In the genomic region with DNA sequence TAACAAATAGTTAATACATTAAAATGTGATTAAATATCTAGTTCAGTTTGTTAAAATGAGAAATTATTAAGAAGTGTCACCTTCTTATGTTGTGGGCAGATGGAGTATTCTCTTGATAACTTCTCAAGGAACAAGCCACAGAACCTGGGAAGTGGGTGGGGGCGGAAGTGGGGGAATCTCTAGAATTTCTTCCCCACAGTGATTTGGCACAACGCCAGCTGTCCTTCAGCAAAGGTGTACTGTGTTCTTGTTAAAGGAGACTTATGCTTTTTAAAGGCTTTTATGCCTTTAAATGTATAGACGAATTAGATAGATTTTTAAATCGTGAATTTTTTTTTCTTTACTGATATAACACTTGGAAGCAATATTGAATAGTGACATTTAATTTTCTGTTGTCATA, we compare ENCODE assay signal across 13 cellular contexts. TPM values are rescaled to one million over a fixed set of nuclear protein-coding genes. Genes with fewer than 3 reads are reported as not detected.
DNase-seq lines count a peak whose midpoint lies in the region; ATAC-seq and TF ChIP-seq lines count a peak whose summit lies in the region.
"Had no signal": no experiment of that assay in that cellular context is flagged by ENCODE, and none has a peak within 500 bp of the region (broad histone marks: within the 10 kb centered on the region; RNA-seq: fewer than 3 reads in every experiment).

No MANE protein-coding gene starts in this region.

- TF ChIP-seq CTCF in activated CD8-positive, alpha-beta T cell treated with anti-CD3 and anti-CD28 coated beads for 36 hours (IDR thresholded peaks at IDR 0.05) = no peak
- no peak for TF ChIP-seq CTCF in sigmoid colon (IDR thresholded peaks at IDR 0.05)

- no peak overlapping the region for H3K27ac Mint-ChIP-seq in activated T-helper 1 cell treated with anti-CD3 and anti-CD28 coated beads, Interleukin-12 subunit alpha, Interleukin-12 subunit beta, Interleukin-2, Interleukin-4 antibody, amounts not matched to agents 30 ng/mL and 10 ng/mL and 1 ng/mL, durations not matched to agents 14 hours and 24 hours and 36 hours
- no peak overlapping the region for H3K27ac Mint-ChIP-seq in activated CD8-positive, alpha-beta T cell treated with anti-CD3 and anti-CD28 coated beads for 36 hours

- peaks cover 4% of the 10 kb centered on the region for H3K4me1 Mint-ChIP-seq in activated T-helper 1 cell treated with anti-CD3 and anti-CD28 coated beads, Interleukin-12 subunit alpha, Interleukin-12 subunit beta, Interleukin-2, Interleukin-4 antibody, amounts not matched to agents 30 ng/mL and 10 ng/mL and 1 ng/mL, durations not matched to agents 14 hours and 24 hours and 36 hours (ENCODE audit: low read depth)
- H3K4me1 Mint-ChIP-seq in activated CD8-positive, alpha-beta T cell treated with anti-CD3 and anti-CD28 coated beads for 36 hours (ENCODE audit: low read depth) = peaks cover 6% of the 10 kb centered on the region

- no peaks in the 10 kb centered on the region for H3K9me3 Mint-ChIP-seq in activated T-helper 1 cell treated with anti-CD3 and anti-CD28 coated beads, Interleukin-12 subunit alpha, Interleukin-12 subunit beta, Interleukin-2, Interleukin-4 antibody, amounts not matched to agents 30 ng/mL and 10 ng/mL and 1 ng/mL, durations not matched to agents 14 hours and 24 hours and 36 hours
- H3K9me3 Mint-ChIP-seq in activated CD8-positive, alpha-beta T cell treated with anti-CD3 and anti-CD28 coated beads for 36 hours = no peaks in the 10 kb centered on the region

- intact Hi-C loops in activated T-helper 1 cell treated with anti-CD3 and anti-CD28 coated beads, Interleukin-12 subunit alpha, Interleukin-12 subunit beta, Interleukin-2, Interleukin-4 antibody, amounts not matched to agents 30 ng/mL and 10 ng/mL and 1 ng/mL, durations not matched to agents 14 hours and 24 hours and 36 hours (cut with micrococcal nuclease) = no loop called here
- intact Hi-C loops in activated CD8-positive, alpha-beta T cell treated with anti-CD3 and anti-CD28 coated beads for 36 hours (cut with micrococcal nuclease) = no loop called here
- intact Hi-C loops in sigmoid colon (cut with DNase I) = no loop called here

- no peaks in the 10 kb centered on the region for H3K9me3 ChIP-seq in sigmoid colon

- no peaks in the 10 kb centered on the region for H3K27me3 Mint-ChIP-seq in activated T-helper 1 cell treated with anti-CD3 and anti-CD28 coated beads, Interleukin-12 subunit alpha, Interleukin-12 subunit beta, Interleukin-2, Interleukin-4 antibody, amounts not matched to agents 30 ng/mL and 10 ng/mL and 1 ng/mL, durations not matched to agents 14 hours and 24 hours and 36 hours (ENCODE audit: insufficient read depth)
- H3K27me3 Mint-ChIP-seq in activated CD8-positive, alpha-beta T cell treated with anti-CD3 and anti-CD28 coated beads for 36 hours = no peaks in the 10 kb centered on the region

- no peak for TF ChIP-seq POLR2A in sigmoid colon (IDR thresholded peaks at IDR 0.05)

- no peaks in the 10 kb centered on the region for H3K27me3 ChIP-seq in sigmoid colon

- TF ChIP-seq EP300 in sigmoid colon (IDR thresholded peaks at IDR 0.05) = no peak

- no peak overlapping the region for H3K4me3 Mint-ChIP-seq in activated T-helper 1 cell treated with anti-CD3 and anti-CD28 coated beads, Interleukin-12 subunit alpha, Interleukin-12 subunit beta, Interleukin-2, Interleukin-4 antibody, amounts not matched to agents 30 ng/mL and 10 ng/mL and 1 ng/mL, durations not matched to agents 14 hours and 24 hours and 36 hours
- H3K4me3 Mint-ChIP-seq in activated CD8-positive, alpha-beta T cell treated with anti-CD3 and anti-CD28 coated beads for 36 hours = no peak overlapping the region

- 81 to 88% methylated on average over 4 of the region's 4 CpGs for WGBS in sigmoid colon, 2 donors

- no peak for ATAC-seq in activated CD8-positive, alpha-beta T cell treated with anti-CD3 and anti-CD28 coated beads for 36 hours
- ATAC-seq in activated CD4-positive, CD25-positive, alpha-beta regulatory T cell treated with anti-CD3 and anti-CD28 coated beads, Interleukin-2, amount 50 U/mL, for 24 hours = no peak
- ATAC-seq: left colon had no signal

- CTCF ChIA-PET in activated CD8-positive, alpha-beta T cell treated with anti-CD3 and anti-CD28 coated beads for 36 hours (lab: Charles Lee) = no interaction called here

- POLR2A ChIA-PET in activated CD8-positive, alpha-beta T cell treated with anti-CD3 and anti-CD28 coated beads for 36 hours (lab: Charles Lee) = no interaction called here

- no peak overlapping the region for H3K27ac ChIP-seq in sigmoid colon
- H3K27ac ChIP-seq: RWPE1 had no signal

- no peaks in the 10 kb centered on the region for H3K4me1 ChIP-seq in sigmoid colon

- no peak overlapping the region for H3K4me3 ChIP-seq in sigmoid colon

- DNase-seq in activated T-helper 1 cell treated with Interleukin-2 at 50 U/mL for 16 hours (ENCODE audit: low read depth) (peak; percentile 1), HK-2 (ENCODE audit: unreplicated experiment) (peak; percentile 17), putamen (ENCODE audit: low spot score) (peak; percentile 56), NCI-H748 treated with DMSO at 0.1 percent for 48 hours (lab: John Stamatoyannopoulos, UW) (no peak), sigmoid colon (no peak)
- DNase-seq in activated T-helper 1 cell treated with anti-CD3 and anti-CD28 coated beads, Interleukin-12 subunit alpha, Interleukin-12 subunit beta, Interleukin-2, Interleukin-4 antibody, amounts not matched to agents 30 ng/mL and 10 ng/mL and 1 ng/mL, durations not matched to agents 14 hours and 24 hours and 36 hours (ENCODE audit: low spot score) = no peak
- DNase-seq in activated CD8-positive, alpha-beta T cell treated with anti-CD3 and anti-CD28 coated beads for 36 hours = peak; percentile 4
- DNase-seq: MM.1S, NCI-H446, posterior cingulate gyrus had no signal

- H3K36me3 Mint-ChIP-seq in activated T-helper 1 cell treated with anti-CD3 and anti-CD28 coated beads, Interleukin-12 subunit alpha, Interleukin-12 subunit beta, Interleukin-2, Interleukin-4 antibody, amounts not matched to agents 30 ng/mL and 10 ng/mL and 1 ng/mL, durations not matched to agents 14 hours and 24 hours and 36 hours (ENCODE audit: low read depth) = peaks cover 50% of the 10 kb centered on the region
- peaks cover 38% of the 10 kb centered on the region for H3K36me3 Mint-ChIP-seq in activated CD8-positive, alpha-beta T cell treated with anti-CD3 and anti-CD28 coated beads for 36 hours (ENCODE audit: low read depth)

- peaks cover 0 to 30% (median 3%) of the 10 kb centered on the region in 4 donors for H3K36me3 ChIP-seq in sigmoid colon

RNA-seq across cellular contexts. Expression of a gene that starts 42.4 kb away (rescaled TPM):
- total RNA-seq in activated T-helper 1 cell treated with anti-CD3 and anti-CD28 coated beads, Interleukin-12 subunit alpha, Interleukin-12 subunit beta, Interleukin-2, Interleukin-4 antibody, amounts not matched to agents 30 ng/mL and 10 ng/mL and 1 ng/mL, durations not matched to agents 14 hours and 24 hours and 36 hours = 15.8 and 18.5 TPM in 2 replicates
- total RNA-seq in activated CD8-positive, alpha-beta T cell treated with anti-CD3 and anti-CD28 coated beads for 36 hours = 10 to 100 TPM; 13.7 to 14.3 TPM
- 10 to 100 TPM; 17.8 to 47.2 (median 31.4) TPM for total RNA-seq in sigmoid colon
- polyA plus RNA-seq in sigmoid colon = 10 to 100 TPM in 1 of 3 donors, 1 to 10 TPM in 2; 5.8 to 13.5 (median 6.6) TPM

Comparison
In these comparisons a context has a peak if more than half of its experiments do, and no peak if none do; other contexts are left out.
1. DNase-seq: peak in activated T-helper 1 cell treated with Interleukin-2 at 50 U/mL for 16 hours (single experiment), HK-2 (single experiment), activated CD8-positive, alpha-beta T cell treated with anti-CD3 and anti-CD28 coated beads for 36 hours (single experiment) and putamen (single experiment); none in activated T-helper 1 cell treated with anti-CD3 and anti-CD28 coated beads, Interleukin-12 subunit alpha, Interleukin-12 subunit beta, Interleukin-2, Interleukin-4 antibody, amounts not matched to agents 30 ng/mL and 10 ng/mL and 1 ng/mL, durations not matched to agents 14 hours and 24 hours and 36 hours (single experiment), NCI-H748 treated with DMSO at 0.1 percent for 48 hours (single experiment) and sigmoid colon (single experiment).